ENCODE assay signal across 18 cellular contexts in the genomic region with DNA sequence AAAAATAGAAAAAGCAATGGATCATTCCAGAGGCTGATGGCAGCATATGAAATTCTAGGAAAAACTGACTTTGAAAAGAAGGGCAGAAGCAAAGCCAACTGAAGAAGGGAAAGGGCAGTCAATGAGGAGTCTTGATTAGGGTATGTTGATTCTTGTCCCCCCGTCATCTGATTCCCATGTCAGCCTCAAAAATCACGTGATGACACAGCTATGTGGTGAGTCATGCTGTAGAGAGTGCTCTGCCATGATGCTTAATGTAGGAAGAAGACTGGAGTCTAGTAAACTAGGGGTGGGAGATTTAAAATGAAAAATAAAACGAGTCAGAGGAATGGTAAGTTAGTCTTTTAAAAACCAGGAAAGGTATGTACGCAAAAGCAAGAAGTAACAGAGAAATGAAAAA. TPM values are rescaled to one million over a fixed set of nuclear protein-coding genes. Genes with fewer than 3 reads are reported as not detected.
A peak's percentile ranks its signal among the peaks of the same experiment; 100 is the strongest.
DNase-seq lines count a peak whose midpoint lies in the region; ATAC-seq, FAIRE-seq and TF ChIP-seq lines count a peak whose summit lies in the region.
"Had no signal": no experiment of that assay in that cellular context is flagged by ENCODE, and none has a peak within 500 bp of the region (broad histone marks: within the 10 kb centered on the region; RNA-seq: fewer than 3 reads in every experiment).

No MANE protein-coding gene starts in this region.

- H3K4me1 ChIP-seq in HepG2 (ENCODE audit: insufficient read depth, low read length) (no peaks in the 10 kb centered on the region), right lobe of liver (no peaks in the 10 kb centered on the region), hepatocyte (ENCODE audit: insufficient read depth) (peaks cover 4% of the 10 kb centered on the region)

- H3K9me3 Mint-ChIP-seq in glutamatergic neuron (ENCODE audit: unreplicated experiment) = peaks cover 4% of the 10 kb centered on the region
- H3K9me3 Mint-ChIP-seq: HFFc6 had no signal

- H3K4me1 Mint-ChIP-seq in glutamatergic neuron (ENCODE audit: low read depth, unreplicated experiment) = peaks cover 46% of the 10 kb centered on the region
- H3K4me1 Mint-ChIP-seq: IgD-negative memory B cell had no signal

- H3K4me3 Mint-ChIP-seq in glutamatergic neuron (ENCODE audit: unreplicated experiment) = peak overlapping the region; percentile 12
- H3K4me3 Mint-ChIP-seq: HFFc6, IgD-negative memory B cell had no signal

- no peaks in the 10 kb centered on the region for H3K36me3 ChIP-seq in HepG2 (replicated peaks in 1 of 2; ENCODE audit: control insufficient read depth in 1 of 2, insufficient read depth in 2 of 2, low read length in 2 of 2)
- no peaks in the 10 kb centered on the region for H3K36me3 ChIP-seq in right lobe of liver
- H3K36me3 ChIP-seq in hepatocyte (replicated peaks; ENCODE audit: insufficient read depth, low read depth) = no peaks in the 10 kb centered on the region
- H3K36me3 ChIP-seq: BLaER1 treated with 17β-estradiol and CSF1 and Interleukin-3, amounts not matched to agents 10 nM and 100 nM; SJSA1 had no signal

- POLR2A ChIA-PET in HepG2 (lab: Yijun Ruan, JAX) = no interaction called here

- DNase-seq in HepG2 (ENCODE audit: low spot score) (no peak), right lobe of liver (no peak), NCI-H69 (lab: John Stamatoyannopoulos, UW) (peak; percentile 6), glutamatergic neuron (no peak), NCI-H187 treated with DMSO at 0.1 percent for 48 hours (lab: John Stamatoyannopoulos, UW) (no peak), HCEC 1CT (no peak), hepatocyte (ENCODE audit: low spot score) (no peak)
- DNase-seq: 8988T, HFFc6, NCI-H187, NCI-H446 treated with DMSO at 0.1 percent for 48 hours, NCI-H774, PC-3 had no signal

- no peak for TF ChIP-seq RAD21 in HepG2 (CRISPR knock-in tag; IDR thresholded peaks at IDR 0.05)

- no peak overlapping the region for H3K9ac ChIP-seq in HepG2 (ENCODE audit: insufficient read depth, low read depth, low read length)
- H3K9ac ChIP-seq: BLaER1 treated with 17β-estradiol and CSF1 and Interleukin-3, amounts not matched to agents 10 nM and 100 nM had no signal

- H3K4me3 ChIP-seq in HepG2 (replicated peaks in 1 of 3; ENCODE audit: insufficient read depth in 1 of 3, low read depth in 2 of 3, low read length in 3 of 3) (no peak overlapping the region), right lobe of liver (no peak overlapping the region), hepatocyte (no peak overlapping the region)
- H3K4me3 ChIP-seq: BLaER1 treated with 17β-estradiol and CSF1 and Interleukin-3, amounts not matched to agents 10 nM and 100 nM; SJSA1 had no signal

- 3% methylated on average over 4 of the region's 4 CpGs for WGBS in HepG2 (ENCODE audit: low lambda C conversion rate)
- 30% methylated on average over 4 of the region's 4 CpGs for WGBS in right lobe of liver (ENCODE audit: insufficient coverage, low coverage, low lambda C conversion rate, missing lambda C conversion rate)
- WGBS in hepatocyte (ENCODE audit: low lambda C conversion rate, missing lambda C conversion rate) = 71% methylated on average over 4 of the region's 4 CpGs

- CTCF ChIA-PET in HepG2 (lab: Yijun Ruan, JAX; ENCODE audit: low intra/inter-chr PET ratio, low total read pairs) = no interaction called here

- H4K20me1 ChIP-seq in HepG2 (ENCODE audit: insufficient read depth, low read length) (no peaks in the 10 kb centered on the region), hepatocyte (ENCODE audit: insufficient read depth, poor library complexity, severe bottlenecking) (no peaks in the 10 kb centered on the region)
- H4K20me1 ChIP-seq: BLaER1 treated with 17β-estradiol and CSF1 and Interleukin-3, amounts not matched to agents 10 nM and 100 nM had no signal

- no TSS peak for BruUV-seq in HepG2 (replicated peaks; lab: Mats Ljungman, UMichigan)

- no peak overlapping the region for H3K27ac ChIP-seq in HepG2 (ENCODE audit: extremely low read length, insufficient read depth, low read length)
- H3K27ac ChIP-seq in right lobe of liver = no peak overlapping the region
- H3K27ac ChIP-seq in hepatocyte = no peak overlapping the region
- H3K27ac ChIP-seq: BLaER1 treated with 17β-estradiol and CSF1 and Interleukin-3, amounts not matched to agents 10 nM and 100 nM; SJSA1 had no signal

- TF ChIP-seq CTCF in HepG2 (CRISPR knock-in tag; IDR thresholded peaks at IDR 0.05) (no peak), right lobe of liver (IDR thresholded peaks at IDR 0.05) (no peak), glutamatergic neuron (IDR thresholded peaks at IDR 0.05; ENCODE audit: partially characterized antibody, unreplicated experiment) (no peak), hepatocyte (IDR thresholded peaks at IDR 0.05; ENCODE audit: poor library complexity) (no peak)

- H3K36me3 Mint-ChIP-seq in glutamatergic neuron (ENCODE audit: unreplicated experiment) = no peaks in the 10 kb centered on the region
- H3K36me3 Mint-ChIP-seq: IgD-negative memory B cell had no signal

- no peak for TF ChIP-seq EP300 in HepG2 (IDR thresholded peaks at IDR 0.05; ENCODE audit: low read depth in 2 of 2, low read length in 2 of 2)
- TF ChIP-seq EP300 in HepG2 (CRISPR knock-in tag; IDR thresholded peaks at IDR 0.05; ENCODE audit: borderline replicate concordance) = no peak

- H3K79me2 ChIP-seq in HepG2 (ENCODE audit: insufficient read depth, low read length) = no peaks in the 10 kb centered on the region
- H3K79me2 ChIP-seq in hepatocyte = no peaks in the 10 kb centered on the region

- ATAC-seq in HepG2 = no peak
- no peak for ATAC-seq in right lobe of liver
- ATAC-seq in GM19455 (IDR thresholded peaks at IDR 0.05; ENCODE audit: unreplicated experiment) = no peak
- ATAC-seq: PC-3 had no signal

- intact Hi-C loops in HepG2 (cut with micrococcal nuclease; ENCODE audit: unreplicated experiment) (no loop called here), right lobe of liver (cut with DNase I) (no loop called here)

- H3K9me3 ChIP-seq in HepG2 (ENCODE audit: low read length) (no peaks in the 10 kb centered on the region), right lobe of liver (no peaks in the 10 kb centered on the region), hepatocyte (ENCODE audit: low read depth) (no peaks in the 10 kb centered on the region)
- H3K9me3 ChIP-seq: SJSA1 had no signal

- H3K9me2 ChIP-seq in hepatocyte (replicated peaks; ENCODE audit: insufficient read depth) = no peaks in the 10 kb centered on the region

- in situ Hi-C loops in HepG2 (cut with HindIII; ENCODE audit: extremely low pct_ligation_motif_present, low pct_unique_long_range_greater_than_20kb) = no loop called here

- no peak for FAIRE-seq in HepG2 (lab: Jason Lieb, UNC)

- H2AFZ ChIP-seq in HepG2 (ENCODE audit: low read length) (no peak overlapping the region), hepatocyte (no peak overlapping the region)

- TF ChIP-seq POLR2A in HepG2 (IDR thresholded peaks at IDR 0.05; ENCODE audit: insufficient read depth in 1 of 2, low read depth in 2 of 2, low read length in 2 of 2) (no peak), right lobe of liver (IDR thresholded peaks at IDR 0.05) (no peak)

- H3K27me3 ChIP-seq in HepG2 (ENCODE audit: control insufficient read depth in 1 of 2, insufficient read depth in 2 of 2, low read length in 2 of 2) (peaks cover 0 to 8% of the 10 kb centered on the region in 2 experiments; a peak in 2 of 5 replicates), right lobe of liver (peaks cover 0 to 9% of the 10 kb centered on the region in 2 donors), hepatocyte (peaks cover 41% of the 10 kb centered on the region)
- H3K27me3 ChIP-seq: BLaER1 treated with 17β-estradiol and CSF1 and Interleukin-3, amounts not matched to agents 10 nM and 100 nM had no signal

- peaks cover 6% of the 10 kb centered on the region for H3K27me3 Mint-ChIP-seq in glutamatergic neuron (ENCODE audit: unreplicated experiment)

- H3K4me2 ChIP-seq in HepG2 (ENCODE audit: low read depth, low read length) (no peak overlapping the region), hepatocyte (no peak overlapping the region)
- H3K4me2 ChIP-seq: BLaER1 treated with 17β-estradiol and CSF1 and Interleukin-3, amounts not matched to agents 10 nM and 100 nM had no signal

- H3K27ac Mint-ChIP-seq in glutamatergic neuron (ENCODE audit: unreplicated experiment) = peak overlapping the region; percentile 20
- H3K27ac Mint-ChIP-seq: HFFc6, IgD-negative memory B cell had no signal

TF ChIP-seq in HepG2, 621 proteins besides CTCF, POLR2A, EP300 and RAD21:
- TF ChIP-seq HNRNPUL1 (IDR thresholded peaks at IDR 0.05; ENCODE audit: low read depth, low read length) (no peak), ZNF746 (CRISPR knock-in tag; IDR thresholded peaks at IDR 0.05) (no peak), CREB1 (IDR thresholded peaks at IDR 0.05) (peak; percentile 30; the same call in 1 of the 2 replicates), CREB1 (CRISPR knock-in tag; IDR thresholded peaks at IDR 0.05) (no peak)

RNA-seq across cellular contexts. Expression of gene POU6F2, which starts 3.9 kb away (rescaled TPM):
- total RNA-seq in HepG2 (2016; rRNA removed; fragmentation: Illumina TruSeq; extraction: Trizol) (not detected in 2 replicates), right lobe of liver (1 to 10 TPM in 1 of 6 experiments, under 1 TPM in 3, not detected in 2; 0.12 to 2.1 (median 0.64) TPM), glutamatergic neuron (ENCODE audit: unreplicated experiment) (34.7 TPM), hepatocyte (0.67 and 0.88 TPM in 2 replicates)
- not detected in 2 replicates for total RNA-seq in HepG2 (2016; cell fraction: cytosol; rRNA removed; fragmentation: Illumina TruSeq; extraction: Trizol; ENCODE audit: low read depth)
- total RNA-seq in HepG2 (2016; cell fraction: insoluble cytoplasmic fraction; rRNA removed; fragmentation: Illumina TruSeq; extraction: Trizol) = not detected in 2 replicates
- not detected in 2 replicates for total RNA-seq in HepG2 (2016; cell fraction: membrane; rRNA removed; fragmentation: Illumina TruSeq; extraction: Trizol)
- total RNA-seq in HepG2 (2016; cell fraction: nucleus; rRNA removed; fragmentation: Illumina TruSeq; extraction: Trizol) = not detected in 2 replicates
- polyA plus RNA-seq in HepG2 (2011; rRNA removed) (not detected in 2 replicates), hepatocyte (1.3 and 1.4 TPM in 2 replicates)
- not detected in 2 replicates for polyA plus RNA-seq in HepG2 (2011; cell fraction: cytosol; rRNA removed)
- polyA plus RNA-seq in HepG2 (2011; cell fraction: nucleus; rRNA removed) = 0.23 TPM in 1 of 2 replicates, not detected in the other
- polyA plus RNA-seq in HepG2 (2012) = not detected in 2 replicates
- polyA plus RNA-seq in HepG2 (2016; cell fraction: cytosol; fragmentation: Illumina TruSeq; extraction: Trizol; ENCODE audit: low read depth) = not detected in 2 replicates
- polyA plus RNA-seq in HepG2 (2016; cell fraction: insoluble cytoplasmic fraction; fragmentation: Illumina TruSeq; extraction: Trizol; ENCODE audit: low read depth) = not detected in 2 replicates
- not detected in 2 replicates for polyA plus RNA-seq in HepG2 (2016; cell fraction: membrane; fragmentation: Illumina TruSeq; extraction: Trizol; ENCODE audit: low read depth)
- polyA plus RNA-seq in HepG2 (2016; cell fraction: nucleus; fragmentation: Illumina TruSeq; extraction: Trizol; ENCODE audit: insufficient read depth, low read depth) = not detected in 2 replicates
- not detected in 2 replicates for polyA minus RNA-seq in HepG2 (2011; rRNA and poly(A)+ RNA removed; ENCODE audit: low replicate concordance)
- not detected in 2 replicates for polyA minus RNA-seq in HepG2 (2011; cell fraction: cytosol; rRNA and poly(A)+ RNA removed)
- not detected in 2 replicates for polyA minus RNA-seq in HepG2 (2011; cell fraction: nucleus; rRNA and poly(A)+ RNA removed)
- total RNA-seq: HFFc6, HT-29, PC-3, SJSA1 had no signal
- polyA plus RNA-seq: IgD-negative memory B cell had no signal

Comparison
In these comparisons a context has a peak if more than half of its experiments do, and no peak if none do; other contexts are left out.
1. RNA of gene POU6F2, which starts 3.9 kb away (total RNA-seq): 34.7 TPM in glutamatergic neuron (single experiment); 0.67 to 0.88 TPM in hepatocyte, 0.12 to 2.1 TPM in right lobe of liver and not detected in HepG2; every median in the first group is over 10 times any median in the second.